20 cellular contexts compared by ENCODE assay signal in the genomic region with DNA sequence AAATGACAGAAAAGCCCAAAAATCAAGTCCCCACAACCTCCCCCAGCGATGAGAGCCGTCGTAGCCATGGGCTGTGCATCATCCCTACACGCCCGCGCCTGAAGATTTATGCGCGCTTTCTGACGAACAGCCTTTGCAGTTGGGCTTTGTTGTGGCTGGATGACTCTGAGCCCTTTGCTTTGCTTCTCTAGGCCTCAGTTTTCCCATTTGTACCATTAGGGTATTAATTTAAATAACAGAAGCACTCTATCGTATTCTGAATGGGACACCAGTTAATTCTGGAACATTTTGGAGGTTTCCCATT.
"Had no signal": no experiment of that assay in that cellular context is flagged by ENCODE, and none has a peak within 500 bp of the region (broad histone marks: within the 10 kb centered on the region; RNA-seq: fewer than 3 reads in every experiment).

No MANE protein-coding gene starts in this region.

- H3K4me1 ChIP-seq: colonic mucosa, right lobe of liver, spleen, stomach had no signal

- H3K9me3 ChIP-seq: colonic mucosa, psoas muscle, right lobe of liver, spleen, stomach, thoracic aorta had no signal

- H2AFZ ChIP-seq: hepatocyte had no signal

- H3K4me3 ChIP-seq: colonic mucosa, hepatocyte, psoas muscle, right lobe of liver, spleen, stomach, thoracic aorta had no signal

- H3K27ac ChIP-seq: colonic mucosa, hepatocyte, psoas muscle, right lobe of liver, spleen, stomach, thoracic aorta had no signal

- FAIRE-seq: endothelial cell of umbilical vein, islet of Langerhans, urothelium cell line had no signal

- H3K27me3 ChIP-seq: colonic mucosa, hepatocyte, right lobe of liver, spleen, stomach had no signal

- H3K4me2 ChIP-seq: hepatocyte had no signal

- DNase-seq: colonic mucosa; dermis blood vessel endothelial cell; effector CD4-positive, alpha-beta T cell; foreskin melanocyte; kidney glomerular epithelial cell; mammary epithelial cell; naive thymus-derived CD4-positive, alpha-beta T cell; nephron progenitor cell; psoas muscle; retina; right lobe of liver; spleen; stimulated activated naive CD4-positive, alpha-beta T cell; stomach; substantia nigra had no signal

- H3K79me2 ChIP-seq: hepatocyte had no signal
